Comparison of ENCODE assay signal across 8 cellular contexts in genomic region chr3:120450914-120451669, GRCh38. TPM values are rescaled to one million over a fixed set of nuclear protein-coding genes. Genes with fewer than 3 reads are reported as not detected.
A peak's percentile ranks its signal among the peaks of the same experiment; 100 is the strongest.
DNase-seq lines count a peak whose midpoint lies in the region; ATAC-seq, FAIRE-seq and TF ChIP-seq lines count a peak whose summit lies in the region.

Gene FSTL1 (minus strand): TSS chr3:120450992. CDS start chr3:120450746, 246 bp downstream.

- CTCF ChIA-PET in Panc1 (lab: Charles Lee) (no interaction called here), H1 (lab: Charles Lee; ENCODE audit: partially characterized antibody) (interaction anchor here (0.6 to 13.8 kb wide), 5 partner anchors 11 to 117 kb away, joined by 3 to 294 read pairs (median 3); no protein-coding TSS in a partner anchor)

- peak within 1 kb of the TSS; percentile 95 for H4K8ac ChIP-seq in H1 (ENCODE audit: extremely low read depth, insufficient read depth, low read length)

- no peak for FAIRE-seq in H1 (lab: Jason Lieb, UNC)

- H3K9me3 ChIP-seq in Panc1 (ENCODE audit: control insufficient read depth, insufficient read depth, low read depth, low read length) (no peaks in the 10 kb centered on the region), H1 (ENCODE audit: insufficient read depth in 2 of 2, low read depth in 1 of 2, low read length in 1 of 2) (peaks cover 0 to 2% of the 10 kb centered on the region in 2 experiments; a peak in 1 of 4 replicates), lung (ENCODE audit: control insufficient read depth in 2 of 2, insufficient read depth in 1 of 2, low read length in 1 of 2) (no peaks in the 10 kb centered on the region), suprapubic skin (no peaks in the 10 kb centered on the region)

- in situ Hi-C loops in G401 (cut with HindIII; ENCODE audit: low sequenced_read_pairs), result no loop called here
- in situ Hi-C loops in Panc1 (cut with HindIII; ENCODE audit: low pct_unique_long_range_greater_than_20kb, low sequenced_read_pairs), result no loop called here

- H3K9ac ChIP-seq in H1 (replicated peaks in 1 of 4; ENCODE audit: extremely low read depth in 1 of 4, low read depth in 3 of 4, low read length in 3 of 4), result peak within 1 kb of the TSS; percentile 67 to 92 (median 86)

- peak within 1 kb of the TSS; percentile 67; the same call in 1 of the 2 replicates for H2BK5ac ChIP-seq in H1 (ENCODE audit: low read depth, low read length)

- peaks cover 6 to 9% of the 10 kb centered on the region in 2 experiments for H4K20me1 ChIP-seq in H1 (replicated peaks in 1 of 2; ENCODE audit: control insufficient read depth in 1 of 2, insufficient read depth in 2 of 2, low read length in 2 of 2)

- H3K4me1 ChIP-seq in Panc1 (ENCODE audit: control insufficient read depth, insufficient read depth, low read length) (0 out of 2 replicates have a peak, but pooled peaks cover 3% of the 10 kb centered on the region), H1 (replicated peaks in 1 of 4; ENCODE audit: control insufficient read depth in 3 of 4, insufficient read depth in 4 of 4, low read length in 3 of 4) (peaks cover 6 to 23% (median 19%) of the 10 kb centered on the region in 4 experiments; a peak in 5 of 7 replicates), lung (ENCODE audit: control insufficient read depth in 2 of 2, insufficient read depth in 2 of 2, low read length in 2 of 2) (peaks cover 9 to 12% of the 10 kb centered on the region in 2 donors), suprapubic skin (peaks cover 35% of the 10 kb centered on the region)

- no peak within 1 kb of the TSS for H2BK120ac ChIP-seq in H1 (replicated peaks; ENCODE audit: low read depth, low read length)

- peak within 1 kb of the TSS; percentile 66 to 72 for H3K4me2 ChIP-seq in H1 (ENCODE audit: insufficient read depth in 1 of 2, low read depth in 2 of 2, low read length in 2 of 2)

- peak within 1 kb of the TSS; percentile 65 for H4K5ac ChIP-seq in H1 (ENCODE audit: insufficient read length, low read depth, low read length)

- WGBS in H1 (ENCODE audit: extremely low coverage in 1 of 2, insufficient coverage in 1 of 2, insufficient read length in 1 of 2, insufficient replicate concordance in 2 of 2, low coverage in 1 of 2, low lambda C conversion rate in 2 of 2, missing lambda C conversion rate in 1 of 2), 2 experiments, result 0% methylated on average over 12 of the region's 67 CpGs; no CpG with 5 or more reads in 1 of the 2 experiments
- 11 to 13% methylated on average over 40 to 67 of the region's 67 CpGs for WGBS in lung, 2 donors
- 10% methylated on average over 28 of the region's 67 CpGs for WGBS in suprapubic skin

- H3K79me1 ChIP-seq in H1 (ENCODE audit: low read depth, low read length), result peaks cover 11% of the 10 kb centered on the region; the same call in 1 of the 2 replicates

- no peak within 1 kb of the TSS for H2AK5ac ChIP-seq in H1 (ENCODE audit: low read depth, low read length)

- H3K27ac ChIP-seq in Panc1 (ENCODE audit: low read length) (no peak within 1 kb of the TSS), H1 (ENCODE audit: low read depth, low read length) (peak within 1 kb of the TSS; percentile 83; the same call in 1 of the 2 replicates), lung (ENCODE audit: low read depth in 1 of 2, low read length in 1 of 2) (peak within 1 kb of the TSS; percentile 93 to 95), suprapubic skin (peak within 1 kb of the TSS; percentile 97)

- H3K79me2 ChIP-seq in H1 (ENCODE audit: control insufficient read depth in 1 of 2, insufficient read depth in 2 of 2, low read length in 2 of 2), result peaks cover 9 to 44% of the 10 kb centered on the region in 2 experiments; a peak in 3 of 4 replicates

- H3K36me3 ChIP-seq in Panc1 (ENCODE audit: control insufficient read depth, insufficient read depth, low read length), result no peaks in the 10 kb centered on the region
- H3K36me3 ChIP-seq in H1 (ENCODE audit: control insufficient read depth in 2 of 4, insufficient read depth in 4 of 4, low read length in 3 of 4), result peaks cover 0 to 8% (median 1%) of the 10 kb centered on the region in 4 experiments; a peak in 2 of 8 replicates
- H3K36me3 ChIP-seq in lung (ENCODE audit: control insufficient read depth in 2 of 2, insufficient read depth in 2 of 2, low read length in 2 of 2), result no peaks in the 10 kb centered on the region
- no peaks in the 10 kb centered on the region for H3K36me3 ChIP-seq in suprapubic skin

- no peak within 1 kb of the TSS for H3K14ac ChIP-seq in H1 (ENCODE audit: insufficient read length)

- no peak within 1 kb of the TSS for H3K23ac ChIP-seq in H1 (ENCODE audit: insufficient read length)

- H2BK20ac ChIP-seq in H1 (ENCODE audit: low read length), result 0 out of 2 replicates have a peak within 1 kb of the TSS, but pooled peaks have one; percentile 0

- TF ChIP-seq CTCF in Panc1 (IDR thresholded peaks at IDR 0.05) (no peak), H1 (IDR thresholded peaks at IDR 0.05; ENCODE audit: control extremely low read depth in 1 of 3, insufficient read depth in 1 of 3, low read depth in 1 of 3, low read length in 3 of 3) (no peak), lung (IDR thresholded peaks at IDR 0.05; ENCODE audit: control extremely low read depth, extremely low read depth) (no peak), suprapubic skin (IDR thresholded peaks at IDR 0.05) (no peak)

- no peak within 1 kb of the TSS for H3K4ac ChIP-seq in H1 (replicated peaks; ENCODE audit: insufficient read length, low read depth, low read length)

- peak within 1 kb of the TSS; percentile 0; the same call in 1 of the 2 replicates for H2BK12ac ChIP-seq in H1 (ENCODE audit: low read depth, low read length)

- peak within 1 kb of the TSS; percentile 71; the same call in 1 of the 2 replicates for H3K18ac ChIP-seq in H1 (ENCODE audit: extremely low read depth, low read length)

- H3K27me3 ChIP-seq in Panc1 (ENCODE audit: control insufficient read depth, insufficient read depth, low read length), result peaks cover 20% of the 10 kb centered on the region
- H3K27me3 ChIP-seq in H1 (replicated peaks in 1 of 4; ENCODE audit: control insufficient read depth in 3 of 4, extremely low read depth in 1 of 4, insufficient read depth in 3 of 4, low read length in 3 of 4), result no peaks in the 10 kb centered on the region
- H3K27me3 ChIP-seq in lung (ENCODE audit: control insufficient read depth, insufficient read depth), result no peaks in the 10 kb centered on the region
- H3K27me3 ChIP-seq in suprapubic skin, result no peaks in the 10 kb centered on the region

- ATAC-seq in Panc1, result 0 out of 2 replicates have a peak, but pooled peaks have one; percentile 7
- peak; percentile 68 for ATAC-seq in lung (ENCODE audit: insufficient read depth, low FRiP score)

- H3K23me2 ChIP-seq in H1 (ENCODE audit: low read depth, low read length), result peaks cover 4% of the 10 kb centered on the region; the same call in 1 of the 2 replicates

- no peak for TF ChIP-seq RAD21 in H1 (IDR thresholded peaks at IDR 0.05 in 1 of 2, conservative IDR thresholded peaks at IDR 0.05 in 1 of 2; ENCODE audit: low read depth in 2 of 2, low read length in 2 of 2)

- TF ChIP-seq EP300 in H1 (IDR thresholded peaks at IDR 0.05; ENCODE audit: borderline replicate concordance in 1 of 2, low read depth in 2 of 2, low read length in 2 of 2) (no peak), suprapubic skin (IDR thresholded peaks at IDR 0.05) (no peak)

- peak within 1 kb of the TSS; percentile 48 for H4K91ac ChIP-seq in H1 (replicated peaks; ENCODE audit: insufficient read length, low read length)

- no TSS peak for BruUV-seq in Panc1 (replicated peaks; lab: Mats Ljungman, UMichigan)

- peak within 1 kb of the TSS; percentile 35 for H3K56ac ChIP-seq in H1 (replicated peaks; ENCODE audit: insufficient read length, low read depth, low read length)

- peak; percentile 71 to 93; a peak in 2 of 3 replicates for TF ChIP-seq POLR2A in H1 (IDR thresholded peaks at IDR 0.05; ENCODE audit: control extremely low read depth in 1 of 2, low read depth in 2 of 2, low read length in 2 of 2)
- peak in 1 of 2 donors; percentile 75 for TF ChIP-seq POLR2A in suprapubic skin (IDR thresholded peaks at IDR 0.05)

- intact Hi-C loops in Panc1 (cut with micrococcal nuclease; ENCODE audit: unreplicated experiment), result no loop called here

- no peak for DNase-seq in G401 (ENCODE audit: low spot score)
- no peak for DNase-seq in Panc1 (ENCODE audit: low read depth, low spot score)
- DNase-seq in H1 (ENCODE audit: low read depth in 1 of 2, low spot score in 2 of 2), result peak in 1 of 2 experiments; percentile 82
- DNase-seq in lung (ENCODE audit: low spot score), result no peak
- peak; percentile 82 to 85 for DNase-seq in suprapubic skin (ENCODE audit: low spot score in 2 of 2)
- DNase-seq in NCI-H748 treated with DMSO at 0.1 percent for 48 hours (lab: John Stamatoyannopoulos, UW), result no peak
- no peak for DNase-seq in NCI-H1930 (lab: John Stamatoyannopoulos, UW)
- DNase-seq in NK-92 treated with Interleukin-12 subunit alpha and Interleukin-12 subunit beta, amount 100 ng/mL, for 24 hours (lab: John Stamatoyannopoulos, UW), result no peak

- H3K4me3 ChIP-seq in Panc1 (ENCODE audit: low read depth in 2 of 2, low read length in 2 of 2) (peak within 1 kb of the TSS; percentile 54 to 59), H1 (ENCODE audit: extremely low read depth in 1 of 4, insufficient read depth in 2 of 4, low read depth in 3 of 4, low read length in 4 of 4) (peak within 1 kb of the TSS; percentile 74 to 97 (median 87)), lung (peak within 1 kb of the TSS; percentile 89), suprapubic skin (peak within 1 kb of the TSS; percentile 95)

- peak within 1 kb of the TSS; percentile 25; the same call in 1 of the 2 replicates for H2AFZ ChIP-seq in H1 (ENCODE audit: low read length)

- no peak within 1 kb of the TSS; the same call in 1 of the 2 replicates for H2BK15ac ChIP-seq in H1 (ENCODE audit: low read length)

- POLR2A ChIA-PET in Panc1 (lab: Charles Lee), result no interaction called here
- POLR2A ChIA-PET in H1 (lab: Charles Lee; ENCODE audit: partially characterized antibody), result interaction anchor here (0.7 to 19.9 kb wide), 15 partner anchors 9 to 661 kb away, joined by 3 to 299 read pairs (median 5); partner anchors contain the start of gene GSK3B

TF ChIP-seq in H1, 55 proteins besides CTCF, POLR2A, EP300 and RAD21 (continues in another document):
- TF ChIP-seq EGR1 (IDR thresholded peaks at IDR 0.05; ENCODE audit: borderline replicate concordance, low read depth, low read length), result 0 out of 2 replicates have a peak, but pooled peaks have one; percentile 7

RNA-seq across cellular contexts. Expression of gene FSTL1, which starts in this region (rescaled TPM):
- total RNA-seq in G401 (2014; rRNA removed; shearing (Covaris generic)), result 117 and 179 TPM in 2 replicates
- total RNA-seq in Panc1 (2021; ENCODE audit: unreplicated experiment) (9.2 TPM), lung (100 to 1,000 TPM; 304 to 544 TPM), suprapubic skin (10 to 100 TPM; 58.3 to 75.3 (median 63.9) TPM)
- polyA plus RNA-seq in Panc1 (2012; ENCODE audit: insufficient read length), result 7.3 TPM
- 502 and 516 TPM in 2 replicates for total RNA-seq in H1 (2021; fragmentation: NEBNext Ultra II Directional; extraction: Animal tissue kit (Norgen Biotek cat#: 25700))
- polyA plus RNA-seq in H1 (2011; rRNA removed) (158 and 168 TPM in 2 replicates), lung (10 to 100 TPM; 24.9 to 79.0 TPM)
- polyA plus RNA-seq in H1 (2011; cell fraction: cytosol; rRNA removed), result 238 TPM
- polyA plus RNA-seq in H1 (2011; cell fraction: nucleus; rRNA removed), result 366 TPM
- 322 to 479 TPM (median 419 TPM) in 4 replicates for polyA plus RNA-seq in H1 (2012, experiment 1 of 2)
- polyA plus RNA-seq in H1 (2012, experiment 2 of 2), result 22.7 TPM
- polyA plus RNA-seq in H1 (2013, experiment 1 of 2), result 296 TPM
- 334 TPM for polyA plus RNA-seq in H1 (2013, experiment 2 of 2)
- polyA minus RNA-seq in H1 (2011; rRNA and poly(A)+ RNA removed), result 543 and 781 TPM in 2 replicates
- polyA minus RNA-seq in H1 (2011; cell fraction: cytosol; rRNA and poly(A)+ RNA removed), result 248 TPM
- 164 TPM for polyA minus RNA-seq in H1 (2011; cell fraction: nucleus; rRNA and poly(A)+ RNA removed)

Comparison
In these comparisons a context has a peak if more than half of its experiments do, and no peak if none do; other contexts are left out.
1. DNase-seq: peak in suprapubic skin (2 of 2); none in G401 (single experiment), Panc1 (single experiment), lung (single experiment), NCI-H748 treated with DMSO at 0.1 percent for 48 hours (single experiment), NCI-H1930 (0 of 2) and NK-92 treated with Interleukin-12 subunit alpha and Interleukin-12 subunit beta, amount 100 ng/mL, for 24 hours (single experiment).
2. Peak in every context shown above with its lines, with median percentiles within 50 percentile points of each other: H3K4me3 ChIP-seq.